In genomic region chr12:120362516-120363273, GRCh38 we compare ENCODE assay signal across 11 cellular contexts. TPM values are rescaled to one million over a fixed set of nuclear protein-coding genes. Genes with fewer than 3 reads are reported as not detected.
DNase-seq lines count a peak whose midpoint lies in the region; ATAC-seq and TF ChIP-seq lines count a peak whose summit lies in the region.
"Had no signal": no experiment of that assay in that cellular context is flagged by ENCODE, and none has a peak within 500 bp of the region (broad histone marks: within the 10 kb centered on the region; RNA-seq: fewer than 3 reads in every experiment).

No MANE protein-coding gene starts in this region.

- H3K27ac ChIP-seq in HUES64 (ENCODE audit: low read depth, low read length) = peak overlapping the region; percentile 85
- H3K27ac ChIP-seq in cingulate gyrus (ENCODE audit: low read depth, low read length) = peak overlapping the region; percentile 72
- H3K27ac ChIP-seq: thoracic aorta had no signal

- no peak for TF ChIP-seq CTCF in neural crest cell (conservative IDR thresholded peaks at IDR 0.05)
- TF ChIP-seq CTCF in CD14-positive monocyte (IDR thresholded peaks at IDR 0.05) = no peak

- H3K9me3 Mint-ChIP-seq in neural crest cell (no peaks in the 10 kb centered on the region), CD14-positive monocyte (peaks cover 0 to 5% (median under 1%) of the 10 kb centered on the region in 7 donors)
- H3K9me3 Mint-ChIP-seq in stimulated activated memory B cell treated with anti-CD40 and anti-IgM and Interleukin-4, amounts not matched to agents 10 μg/mL and 1 μg/mL and 100 μg/mL, for 72 hours = no peaks in the 10 kb centered on the region
- no peaks in the 10 kb centered on the region for H3K9me3 Mint-ChIP-seq in effector memory CD8-positive, alpha-beta T cell

- H3K27me3 ChIP-seq in HUES64 (ENCODE audit: insufficient read depth, low read length) = peaks cover 2% of the 10 kb centered on the region; the same call in 1 of the 2 replicates

- H3K27ac Mint-ChIP-seq in neural crest cell (ENCODE audit: unreplicated experiment) = peak overlapping the region; percentile 98
- H3K27ac Mint-ChIP-seq in CD14-positive monocyte = no peak overlapping the region
- no peak overlapping the region for H3K27ac Mint-ChIP-seq in stimulated activated memory B cell treated with anti-CD40 and anti-IgM and Interleukin-4, amounts not matched to agents 10 μg/mL and 1 μg/mL and 100 μg/mL, for 72 hours
- H3K27ac Mint-ChIP-seq in effector memory CD8-positive, alpha-beta T cell = no peak overlapping the region

- no peak for ATAC-seq in HG03095 (IDR thresholded peaks at IDR 0.05; ENCODE audit: unreplicated experiment)
- no peak for ATAC-seq in stimulated activated memory B cell treated with anti-CD40 and anti-IgM and Interleukin-4, amounts not matched to agents 10 μg/mL and 1 μg/mL and 100 μg/mL, for 72 hours
- ATAC-seq in effector memory CD8-positive, alpha-beta T cell (replicated peaks) = no peak

- WGBS in HUES64 = 88% methylated on average over 14 of the region's 14 CpGs

- H3K4me3 Mint-ChIP-seq in neural crest cell (peak overlapping the region; percentile 91), CD14-positive monocyte (peak overlapping the region in 1 of 2 donors; percentile 62)
- H3K4me3 Mint-ChIP-seq in stimulated activated memory B cell treated with anti-CD40 and anti-IgM and Interleukin-4, amounts not matched to agents 10 μg/mL and 1 μg/mL and 100 μg/mL, for 72 hours = no peak overlapping the region
- H3K4me3 Mint-ChIP-seq in effector memory CD8-positive, alpha-beta T cell = no peak overlapping the region

- no peak overlapping the region for H3K4me3 ChIP-seq in HUES64 (ENCODE audit: low read length)

- intact Hi-C loops in CD14-positive monocyte (cut with micrococcal nuclease) = no loop called here

- H3K27me3 Mint-ChIP-seq in neural crest cell (ENCODE audit: low read depth) = peaks cover 20% of the 10 kb centered on the region
- H3K27me3 Mint-ChIP-seq in CD14-positive monocyte (ENCODE audit: low read depth in 3 of 3) = peaks cover 64 to 93% (median 75%) of the 10 kb centered on the region in 3 donors
- peaks cover 100% of the 10 kb centered on the region for H3K27me3 Mint-ChIP-seq in stimulated activated memory B cell treated with anti-CD40 and anti-IgM and Interleukin-4, amounts not matched to agents 10 μg/mL and 1 μg/mL and 100 μg/mL, for 72 hours
- peaks cover 79 to 100% of the 10 kb centered on the region in 2 donors for H3K27me3 Mint-ChIP-seq in effector memory CD8-positive, alpha-beta T cell

- H3K9me3 ChIP-seq in HUES64 (ENCODE audit: insufficient read depth, low read depth, low read length) = no peaks in the 10 kb centered on the region
- H3K9me3 ChIP-seq: thoracic aorta had no signal

- H3K4me1 ChIP-seq in HUES64 (ENCODE audit: insufficient read depth, low read length) = peaks cover 57% of the 10 kb centered on the region

- peaks cover 96% of the 10 kb centered on the region for H3K4me1 Mint-ChIP-seq in neural crest cell
- peaks cover 3% of the 10 kb centered on the region for H3K4me1 Mint-ChIP-seq in CD14-positive monocyte
- H3K4me1 Mint-ChIP-seq in stimulated activated memory B cell treated with anti-CD40 and anti-IgM and Interleukin-4, amounts not matched to agents 10 μg/mL and 1 μg/mL and 100 μg/mL, for 72 hours = peaks cover 9% of the 10 kb centered on the region
- peaks cover 0 to 7% of the 10 kb centered on the region in 2 donors for H3K4me1 Mint-ChIP-seq in effector memory CD8-positive, alpha-beta T cell (ENCODE audit: low read depth in 2 of 2)

- DNase-seq in DMS 273 (lab: John Stamatoyannopoulos, UW; ENCODE audit: unreplicated experiment) (peak; percentile 78), neural crest cell (ENCODE audit: low read depth, low spot score) (no peak), CD14-positive monocyte (ENCODE audit: low spot score) (no peak)
- no peak for DNase-seq in effector memory CD8-positive, alpha-beta T cell
- DNase-seq: activated gamma-delta T cell treated with Interleukin-2 at 50 U/mL for 16 hours had no signal

- H3K36me3 ChIP-seq in HUES64 (ENCODE audit: insufficient read depth, low read length) = peaks cover 57% of the 10 kb centered on the region
- H3K36me3 ChIP-seq: thoracic aorta had no signal

- peak overlapping the region; percentile 52; the same call in 1 of the 2 replicates for H3K9ac ChIP-seq in HUES64 (ENCODE audit: low read depth, low read length)

- H3K36me3 Mint-ChIP-seq in neural crest cell (ENCODE audit: low read depth) = peaks cover 49% of the 10 kb centered on the region
- H3K36me3 Mint-ChIP-seq in CD14-positive monocyte = no peaks in the 10 kb centered on the region
- no peaks in the 10 kb centered on the region for H3K36me3 Mint-ChIP-seq in stimulated activated memory B cell treated with anti-CD40 and anti-IgM and Interleukin-4, amounts not matched to agents 10 μg/mL and 1 μg/mL and 100 μg/mL, for 72 hours
- peaks cover 5% of the 10 kb centered on the region for H3K36me3 Mint-ChIP-seq in effector memory CD8-positive, alpha-beta T cell (ENCODE audit: insufficient read depth)

RNA-seq across cellular contexts. Expression of gene MSI1, which starts 6.3 kb away (rescaled TPM):
- 27.8 TPM for polyA plus RNA-seq in HUES64 (2013, experiment 1 of 2)
- polyA plus RNA-seq in HUES64 (2013, experiment 2 of 2) = 32.8 TPM
- 224 and 229 TPM in 2 replicates for total RNA-seq in neural crest cell
- not detected for polyA plus RNA-seq in CD14-positive monocyte

RNA-seq across cellular contexts. Expression of gene PLA2G1B, which starts 35.1 kb away (rescaled TPM):
- polyA plus RNA-seq in HUES64 (2013, experiment 1 of 2) = not detected
- not detected for polyA plus RNA-seq in HUES64 (2013, experiment 2 of 2)
- not detected in 2 replicates for total RNA-seq in neural crest cell
- polyA plus RNA-seq in CD14-positive monocyte = not detected
- total RNA-seq: G401, thoracic aorta had no signal
